Comparison of ENCODE assay signal across 1 cellular context in the genomic region with DNA sequence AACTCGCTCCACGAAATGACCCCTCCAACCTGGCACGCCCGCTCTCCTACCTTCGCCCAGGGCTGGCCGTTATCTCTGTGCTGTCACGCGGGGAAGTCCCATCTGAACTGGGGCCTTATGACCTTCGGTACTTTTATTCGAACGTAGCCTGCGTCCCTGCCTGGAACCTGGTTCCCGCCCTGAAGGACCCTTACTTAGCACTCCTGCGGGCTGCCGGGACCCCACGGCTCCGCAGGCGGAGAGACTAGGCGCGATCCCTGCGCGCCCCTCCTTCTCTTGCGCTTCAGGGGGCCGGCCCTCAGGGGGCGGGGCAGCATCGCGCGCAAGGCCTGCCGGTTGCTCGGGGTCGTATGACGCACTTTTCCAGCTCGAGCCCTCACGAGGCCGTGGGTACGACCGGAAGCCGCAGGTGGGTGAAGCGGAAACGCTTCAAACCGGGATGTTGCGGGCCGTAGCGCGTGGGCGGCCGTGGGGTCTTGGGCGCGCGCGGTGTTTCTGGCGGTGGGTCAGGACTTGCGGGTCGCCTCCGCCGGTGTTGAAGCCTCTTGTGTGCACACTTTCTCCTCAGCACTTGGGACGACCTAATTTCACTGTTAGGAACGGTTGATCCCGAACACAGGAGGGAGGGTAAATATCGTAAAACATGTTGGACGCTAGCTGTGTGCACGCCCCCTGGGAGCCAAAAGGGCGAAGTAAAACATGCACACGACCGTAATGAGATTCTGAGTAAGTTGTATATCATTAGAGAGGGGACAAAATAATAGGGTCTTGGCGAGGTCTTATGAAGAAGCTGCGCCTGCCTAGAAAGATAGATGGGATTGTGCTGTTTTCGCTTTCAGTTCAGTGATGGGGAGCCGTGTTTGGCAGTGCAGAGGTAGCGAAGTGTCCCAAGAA.
TF ChIP-seq lines count a peak whose summit lies in the region.

A gene (plus strand): TSS at position 325 of the 894 bp plus-strand sequence. CDS start 6,991 bp downstream, outside the sequence.
A gene with protein sequence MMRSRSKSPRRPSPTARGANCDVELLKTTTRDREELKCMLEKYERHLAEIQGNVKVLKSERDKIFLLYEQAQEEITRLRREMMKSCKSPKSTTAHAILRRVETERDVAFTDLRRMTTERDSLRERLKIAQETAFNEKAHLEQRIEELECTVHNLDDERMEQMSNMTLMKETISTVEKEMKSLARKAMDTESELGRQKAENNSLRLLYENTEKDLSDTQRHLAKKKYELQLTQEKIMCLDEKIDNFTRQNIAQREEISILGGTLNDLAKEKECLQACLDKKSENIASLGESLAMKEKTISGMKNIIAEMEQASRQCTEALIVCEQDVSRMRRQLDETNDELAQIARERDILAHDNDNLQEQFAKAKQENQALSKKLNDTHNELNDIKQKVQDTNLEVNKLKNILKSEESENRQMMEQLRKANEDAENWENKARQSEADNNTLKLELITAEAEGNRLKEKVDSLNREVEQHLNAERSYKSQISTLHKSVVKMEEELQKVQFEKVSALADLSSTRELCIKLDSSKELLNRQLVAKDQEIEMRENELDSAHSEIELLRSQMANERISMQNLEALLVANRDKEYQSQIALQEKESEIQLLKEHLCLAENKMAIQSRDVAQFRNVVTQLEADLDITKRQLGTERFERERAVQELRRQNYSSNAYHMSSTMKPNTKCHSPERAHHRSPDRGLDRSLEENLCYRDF (minus strand): TSS at position 300 of the 894 bp plus-strand sequence. CDS start 45,503 bp downstream, outside the sequence.

TF ChIP-seq in HepG2, 621 proteins besides CTCF, POLR2A, EP300 and RAD21 (continued from another document and continues in another):
- TF ChIP-seq ZNF496 (CRISPR knock-in tag; IDR thresholded peaks at IDR 0.05; ENCODE audit: insufficient replicate concordance) (no peak), TBP (CRISPR knock-in tag; IDR thresholded peaks at IDR 0.05) (peak; percentile 62; the same call in 1 of the 2 replicates), ZNF629 (CRISPR knock-in tag; conservative IDR thresholded peaks at IDR 0.05) (peak; percentile 52), ZNF720 (CRISPR knock-in tag; IDR thresholded peaks at IDR 0.05) (no peak; the same call in 1 of the 2 replicates), KAT2B (IDR thresholded peaks at IDR 0.05; ENCODE audit: borderline replicate concordance, low read depth, low read length) (no peak), NR2F1 (CRISPR knock-in tag; IDR thresholded peaks at IDR 0.05) (0 out of 4 replicates have a peak, but pooled peaks have one; percentile 13 to 15), NONO (IDR thresholded peaks at IDR 0.05) (no peak), NONO (CRISPR knock-in tag; conservative IDR thresholded peaks at IDR 0.05) (peak; percentile 96), ZNF615 (CRISPR knock-in tag; IDR thresholded peaks at IDR 0.05; ENCODE audit: borderline replicate concordance) (peak; percentile 97; the same call in 1 of the 2 replicates), ZNF256 (CRISPR knock-in tag; conservative IDR thresholded peaks at IDR 0.05) (peak; percentile 92), U2AF1 (optimal IDR thresholded peaks at IDR 0.05; ENCODE audit: low read depth, low read length) (peak; percentile 93), TAF1 (CRISPR knock-in tag; IDR thresholded peaks at IDR 0.05) (peak; percentile 97), ZNF83 (CRISPR knock-in tag; IDR thresholded peaks at IDR 0.05; ENCODE audit: borderline replicate concordance) (no peak), ATF1 (CRISPR knock-in tag; IDR thresholded peaks at IDR 0.05) (peak; percentile 82), SETDB1 (CRISPR knock-in tag; IDR thresholded peaks at IDR 0.05; ENCODE audit: borderline replicate concordance) (no peak), ZBTB7B (CRISPR knock-in tag; IDR thresholded peaks at IDR 0.05) (peak; percentile 100), NFRKB (IDR thresholded peaks at IDR 0.05) (no peak), ESRRA (CRISPR knock-in tag; IDR thresholded peaks at IDR 0.05; ENCODE audit: low read depth) (peak; percentile 85; the same call in 1 of the 2 replicates), ARHGAP35 (CRISPR knock-in tag; IDR thresholded peaks at IDR 0.05; ENCODE audit: borderline replicate concordance) (peak; percentile 75; the same call in 1 of the 2 replicates), ZNF883 (CRISPR knock-in tag; IDR thresholded peaks at IDR 0.05; ENCODE audit: not compliant biosample characterization) (peak; percentile 99)
- TF ChIP-seq, protein P1, sequence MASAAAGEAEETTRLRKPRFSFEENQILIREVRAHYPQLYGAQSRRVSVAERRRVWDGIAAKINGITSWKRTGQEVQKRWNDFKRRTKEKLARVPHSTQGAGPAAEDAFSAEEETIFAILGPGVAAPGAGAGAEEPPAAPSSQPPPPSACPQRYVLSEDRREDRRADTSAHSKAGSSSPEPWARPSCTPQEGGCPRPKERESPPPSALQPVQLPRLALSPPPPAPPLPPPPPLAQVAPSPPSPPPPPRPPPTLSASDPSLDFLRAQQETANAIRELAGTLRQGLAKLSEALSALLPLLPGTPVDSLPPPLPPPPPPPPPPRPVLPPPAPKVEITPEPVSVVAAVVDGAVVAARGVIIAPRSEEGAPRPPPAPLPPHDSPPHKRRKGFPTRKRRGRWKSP (CRISPR knock-in tag; IDR thresholded peaks at IDR 0.05) = peak; percentile 98
- TF ChIP-seq, protein P2, sequence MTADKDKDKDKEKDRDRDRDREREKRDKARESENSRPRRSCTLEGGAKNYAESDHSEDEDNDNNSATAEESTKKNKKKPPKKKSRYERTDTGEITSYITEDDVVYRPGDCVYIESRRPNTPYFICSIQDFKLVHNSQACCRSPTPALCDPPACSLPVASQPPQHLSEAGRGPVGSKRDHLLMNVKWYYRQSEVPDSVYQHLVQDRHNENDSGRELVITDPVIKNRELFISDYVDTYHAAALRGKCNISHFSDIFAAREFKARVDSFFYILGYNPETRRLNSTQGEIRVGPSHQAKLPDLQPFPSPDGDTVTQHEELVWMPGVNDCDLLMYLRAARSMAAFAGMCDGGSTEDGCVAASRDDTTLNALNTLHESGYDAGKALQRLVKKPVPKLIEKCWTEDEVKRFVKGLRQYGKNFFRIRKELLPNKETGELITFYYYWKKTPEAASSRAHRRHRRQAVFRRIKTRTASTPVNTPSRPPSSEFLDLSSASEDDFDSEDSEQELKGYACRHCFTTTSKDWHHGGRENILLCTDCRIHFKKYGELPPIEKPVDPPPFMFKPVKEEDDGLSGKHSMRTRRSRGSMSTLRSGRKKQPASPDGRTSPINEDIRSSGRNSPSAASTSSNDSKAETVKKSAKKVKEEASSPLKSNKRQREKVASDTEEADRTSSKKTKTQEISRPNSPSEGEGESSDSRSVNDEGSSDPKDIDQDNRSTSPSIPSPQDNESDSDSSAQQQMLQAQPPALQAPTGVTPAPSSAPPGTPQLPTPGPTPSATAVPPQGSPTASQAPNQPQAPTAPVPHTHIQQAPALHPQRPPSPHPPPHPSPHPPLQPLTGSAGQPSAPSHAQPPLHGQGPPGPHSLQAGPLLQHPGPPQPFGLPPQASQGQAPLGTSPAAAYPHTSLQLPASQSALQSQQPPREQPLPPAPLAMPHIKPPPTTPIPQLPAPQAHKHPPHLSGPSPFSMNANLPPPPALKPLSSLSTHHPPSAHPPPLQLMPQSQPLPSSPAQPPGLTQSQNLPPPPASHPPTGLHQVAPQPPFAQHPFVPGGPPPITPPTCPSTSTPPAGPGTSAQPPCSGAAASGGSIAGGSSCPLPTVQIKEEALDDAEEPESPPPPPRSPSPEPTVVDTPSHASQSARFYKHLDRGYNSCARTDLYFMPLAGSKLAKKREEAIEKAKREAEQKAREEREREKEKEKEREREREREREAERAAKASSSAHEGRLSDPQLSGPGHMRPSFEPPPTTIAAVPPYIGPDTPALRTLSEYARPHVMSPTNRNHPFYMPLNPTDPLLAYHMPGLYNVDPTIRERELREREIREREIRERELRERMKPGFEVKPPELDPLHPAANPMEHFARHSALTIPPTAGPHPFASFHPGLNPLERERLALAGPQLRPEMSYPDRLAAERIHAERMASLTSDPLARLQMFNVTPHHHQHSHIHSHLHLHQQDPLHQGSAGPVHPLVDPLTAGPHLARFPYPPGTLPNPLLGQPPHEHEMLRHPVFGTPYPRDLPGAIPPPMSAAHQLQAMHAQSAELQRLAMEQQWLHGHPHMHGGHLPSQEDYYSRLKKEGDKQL (CRISPR knock-in tag; IDR thresholded peaks at IDR 0.05; ENCODE audit: low read depth) = peak; percentile 75; the same call in 1 of the 2 replicates
- TF ChIP-seq, protein P3, sequence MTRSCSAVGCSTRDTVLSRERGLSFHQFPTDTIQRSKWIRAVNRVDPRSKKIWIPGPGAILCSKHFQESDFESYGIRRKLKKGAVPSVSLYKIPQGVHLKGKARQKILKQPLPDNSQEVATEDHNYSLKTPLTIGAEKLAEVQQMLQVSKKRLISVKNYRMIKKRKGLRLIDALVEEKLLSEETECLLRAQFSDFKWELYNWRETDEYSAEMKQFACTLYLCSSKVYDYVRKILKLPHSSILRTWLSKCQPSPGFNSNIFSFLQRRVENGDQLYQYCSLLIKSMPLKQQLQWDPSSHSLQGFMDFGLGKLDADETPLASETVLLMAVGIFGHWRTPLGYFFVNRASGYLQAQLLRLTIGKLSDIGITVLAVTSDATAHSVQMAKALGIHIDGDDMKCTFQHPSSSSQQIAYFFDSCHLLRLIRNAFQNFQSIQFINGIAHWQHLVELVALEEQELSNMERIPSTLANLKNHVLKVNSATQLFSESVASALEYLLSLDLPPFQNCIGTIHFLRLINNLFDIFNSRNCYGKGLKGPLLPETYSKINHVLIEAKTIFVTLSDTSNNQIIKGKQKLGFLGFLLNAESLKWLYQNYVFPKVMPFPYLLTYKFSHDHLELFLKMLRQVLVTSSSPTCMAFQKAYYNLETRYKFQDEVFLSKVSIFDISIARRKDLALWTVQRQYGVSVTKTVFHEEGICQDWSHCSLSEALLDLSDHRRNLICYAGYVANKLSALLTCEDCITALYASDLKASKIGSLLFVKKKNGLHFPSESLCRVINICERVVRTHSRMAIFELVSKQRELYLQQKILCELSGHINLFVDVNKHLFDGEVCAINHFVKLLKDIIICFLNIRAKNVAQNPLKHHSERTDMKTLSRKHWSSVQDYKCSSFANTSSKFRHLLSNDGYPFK (CRISPR knock-in tag; IDR thresholded peaks at IDR 0.05; ENCODE audit: borderline replicate concordance) = peak; percentile 89
- TF ChIP-seq, protein P4, sequence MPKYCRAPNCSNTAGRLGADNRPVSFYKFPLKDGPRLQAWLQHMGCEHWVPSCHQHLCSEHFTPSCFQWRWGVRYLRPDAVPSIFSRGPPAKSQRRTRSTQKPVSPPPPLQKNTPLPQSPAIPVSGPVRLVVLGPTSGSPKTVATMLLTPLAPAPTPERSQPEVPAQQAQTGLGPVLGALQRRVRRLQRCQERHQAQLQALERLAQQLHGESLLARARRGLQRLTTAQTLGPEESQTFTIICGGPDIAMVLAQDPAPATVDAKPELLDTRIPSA (CRISPR knock-in tag; IDR thresholded peaks at IDR 0.05; ENCODE audit: borderline replicate concordance) = no peak; the same call in 1 of the 2 replicates
- TF ChIP-seq, protein P5, sequence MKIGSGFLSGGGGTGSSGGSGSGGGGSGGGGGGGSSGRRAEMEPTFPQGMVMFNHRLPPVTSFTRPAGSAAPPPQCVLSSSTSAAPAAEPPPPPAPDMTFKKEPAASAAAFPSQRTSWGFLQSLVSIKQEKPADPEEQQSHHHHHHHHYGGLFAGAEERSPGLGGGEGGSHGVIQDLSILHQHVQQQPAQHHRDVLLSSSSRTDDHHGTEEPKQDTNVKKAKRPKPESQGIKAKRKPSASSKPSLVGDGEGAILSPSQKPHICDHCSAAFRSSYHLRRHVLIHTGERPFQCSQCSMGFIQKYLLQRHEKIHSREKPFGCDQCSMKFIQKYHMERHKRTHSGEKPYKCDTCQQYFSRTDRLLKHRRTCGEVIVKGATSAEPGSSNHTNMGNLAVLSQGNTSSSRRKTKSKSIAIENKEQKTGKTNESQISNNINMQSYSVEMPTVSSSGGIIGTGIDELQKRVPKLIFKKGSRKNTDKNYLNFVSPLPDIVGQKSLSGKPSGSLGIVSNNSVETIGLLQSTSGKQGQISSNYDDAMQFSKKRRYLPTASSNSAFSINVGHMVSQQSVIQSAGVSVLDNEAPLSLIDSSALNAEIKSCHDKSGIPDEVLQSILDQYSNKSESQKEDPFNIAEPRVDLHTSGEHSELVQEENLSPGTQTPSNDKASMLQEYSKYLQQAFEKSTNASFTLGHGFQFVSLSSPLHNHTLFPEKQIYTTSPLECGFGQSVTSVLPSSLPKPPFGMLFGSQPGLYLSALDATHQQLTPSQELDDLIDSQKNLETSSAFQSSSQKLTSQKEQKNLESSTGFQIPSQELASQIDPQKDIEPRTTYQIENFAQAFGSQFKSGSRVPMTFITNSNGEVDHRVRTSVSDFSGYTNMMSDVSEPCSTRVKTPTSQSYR (CRISPR knock-in tag; IDR thresholded peaks at IDR 0.05; ENCODE audit: borderline replicate concordance) = 0 out of 2 replicates have a peak, but pooled peaks have one; percentile 13
- TF ChIP-seq, protein P6, sequence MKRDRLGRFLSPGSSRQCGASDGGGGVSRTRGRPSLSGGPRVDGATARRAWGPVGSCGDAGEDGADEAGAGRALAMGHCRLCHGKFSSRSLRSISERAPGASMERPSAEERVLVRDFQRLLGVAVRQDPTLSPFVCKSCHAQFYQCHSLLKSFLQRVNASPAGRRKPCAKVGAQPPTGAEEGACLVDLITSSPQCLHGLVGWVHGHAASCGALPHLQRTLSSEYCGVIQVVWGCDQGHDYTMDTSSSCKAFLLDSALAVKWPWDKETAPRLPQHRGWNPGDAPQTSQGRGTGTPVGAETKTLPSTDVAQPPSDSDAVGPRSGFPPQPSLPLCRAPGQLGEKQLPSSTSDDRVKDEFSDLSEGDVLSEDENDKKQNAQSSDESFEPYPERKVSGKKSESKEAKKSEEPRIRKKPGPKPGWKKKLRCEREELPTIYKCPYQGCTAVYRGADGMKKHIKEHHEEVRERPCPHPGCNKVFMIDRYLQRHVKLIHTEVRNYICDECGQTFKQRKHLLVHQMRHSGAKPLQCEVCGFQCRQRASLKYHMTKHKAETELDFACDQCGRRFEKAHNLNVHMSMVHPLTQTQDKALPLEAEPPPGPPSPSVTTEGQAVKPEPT (CRISPR knock-in tag; IDR thresholded peaks at IDR 0.05; ENCODE audit: low read depth) = peak; percentile 98
- TF ChIP-seq, protein P7, sequence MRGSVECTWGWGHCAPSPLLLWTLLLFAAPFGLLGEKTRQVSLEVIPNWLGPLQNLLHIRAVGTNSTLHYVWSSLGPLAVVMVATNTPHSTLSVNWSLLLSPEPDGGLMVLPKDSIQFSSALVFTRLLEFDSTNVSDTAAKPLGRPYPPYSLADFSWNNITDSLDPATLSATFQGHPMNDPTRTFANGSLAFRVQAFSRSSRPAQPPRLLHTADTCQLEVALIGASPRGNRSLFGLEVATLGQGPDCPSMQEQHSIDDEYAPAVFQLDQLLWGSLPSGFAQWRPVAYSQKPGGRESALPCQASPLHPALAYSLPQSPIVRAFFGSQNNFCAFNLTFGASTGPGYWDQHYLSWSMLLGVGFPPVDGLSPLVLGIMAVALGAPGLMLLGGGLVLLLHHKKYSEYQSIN (CRISPR knock-in tag; IDR thresholded peaks at IDR 0.05; ENCODE audit: borderline replicate concordance) = no peak; the same call in 1 of the 2 replicates
- TF ChIP-seq, protein P8, sequence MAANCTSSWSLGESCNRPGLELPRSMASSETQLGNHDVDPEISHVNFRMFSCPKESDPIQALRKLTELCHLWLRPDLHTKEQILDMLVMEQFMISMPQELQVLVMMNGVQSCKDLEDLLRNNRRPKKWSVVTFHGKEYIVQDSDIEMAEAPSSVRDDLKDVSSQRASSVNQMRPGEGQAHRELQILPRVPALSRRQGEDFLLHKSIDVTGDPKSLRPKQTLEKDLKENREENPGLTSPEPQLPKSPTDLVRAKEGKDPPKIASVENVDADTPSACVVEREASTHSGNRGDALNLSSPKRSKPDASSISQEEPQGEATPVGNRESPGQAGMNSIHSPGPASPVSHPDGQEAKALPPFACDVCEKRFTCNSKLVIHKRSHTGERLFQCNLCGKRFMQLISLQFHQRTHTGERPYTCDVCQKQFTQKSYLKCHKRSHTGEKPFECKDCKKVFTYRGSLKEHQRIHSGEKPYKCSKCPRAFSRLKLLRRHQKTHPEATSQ (CRISPR knock-in tag; IDR thresholded peaks at IDR 0.05; ENCODE audit: borderline replicate concordance) = peak; percentile 99
